8 cellular contexts compared by ENCODE assay signal in the genomic region with DNA sequence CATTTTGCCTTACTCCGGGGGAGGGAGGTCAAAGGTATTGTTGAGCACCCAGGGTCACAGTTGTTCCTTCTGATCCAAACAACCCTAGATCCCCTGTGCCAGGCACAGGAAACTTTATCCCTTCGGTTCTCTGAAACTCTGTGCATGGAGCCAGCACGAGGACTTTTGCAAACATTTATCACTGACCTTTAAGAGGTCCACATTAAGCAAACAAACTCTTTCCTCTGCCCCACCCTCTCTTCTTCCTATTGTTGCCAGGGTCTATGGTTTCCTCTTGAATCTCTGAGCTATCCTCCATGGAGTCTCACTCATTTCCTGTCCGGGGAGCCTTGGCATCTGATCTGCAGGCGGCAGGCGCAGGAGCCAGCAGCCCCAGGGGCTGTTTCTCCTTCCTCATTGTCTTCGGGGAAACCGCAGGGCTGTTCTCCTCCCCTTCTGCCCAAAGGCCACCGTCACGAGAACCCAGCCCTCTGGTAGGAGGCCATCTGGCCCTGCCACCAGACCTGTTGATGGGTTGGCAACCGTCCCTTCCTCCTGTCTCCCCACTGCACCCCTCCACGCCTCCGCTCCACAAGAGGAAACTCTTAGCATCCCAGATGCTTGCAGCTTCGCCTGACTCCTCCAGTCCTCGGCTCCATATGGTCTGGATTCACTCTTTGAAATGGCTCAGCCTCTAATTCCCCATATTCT.
DNase-seq lines count a peak whose midpoint lies in the region; ATAC-seq and TF ChIP-seq lines count a peak whose summit lies in the region.

No MANE protein-coding gene starts in this region.

- no peaks in the 10 kb centered on the region for H3K27me3 ChIP-seq in colonic mucosa
- no peaks in the 10 kb centered on the region for H3K27me3 ChIP-seq in lung (ENCODE audit: control insufficient read depth, insufficient read depth)

- no peak overlapping the region for H3K4me3 ChIP-seq in colonic mucosa
- H3K4me3 ChIP-seq in lung: no peak overlapping the region

- ATAC-seq in lung (ENCODE audit: insufficient read depth, low FRiP score): peak; percentile 77
- ATAC-seq in WTC11: no peak
- no peak for ATAC-seq in HG03175 (IDR thresholded peaks at IDR 0.05; ENCODE audit: unreplicated experiment)

- H3K36me3 ChIP-seq in colonic mucosa: no peaks in the 10 kb centered on the region
- no peaks in the 10 kb centered on the region for H3K36me3 ChIP-seq in lung (ENCODE audit: control insufficient read depth in 2 of 2, insufficient read depth in 2 of 2, low read length in 2 of 2)

- peaks cover 8% of the 10 kb centered on the region for H3K36me3 Mint-ChIP-seq in WTC11

- intact Hi-C loops in colonic mucosa (cut with DNase I): no loop called here

- peaks cover 14% of the 10 kb centered on the region for H3K9me3 Mint-ChIP-seq in WTC11

- H3K9me3 ChIP-seq in colonic mucosa (no peaks in the 10 kb centered on the region), lung (ENCODE audit: control insufficient read depth in 2 of 2, insufficient read depth in 1 of 2, low read length in 1 of 2) (no peaks in the 10 kb centered on the region)

- POLR2A ChIA-PET in WTC11 (lab: Charles Lee): no interaction called here

- 20 to 28% methylated on average over 13 to 15 of the region's 15 CpGs for WGBS in lung, 2 donors

- no peaks in the 10 kb centered on the region for H3K4me1 ChIP-seq in colonic mucosa
- peaks cover 3 to 4% of the 10 kb centered on the region in 2 donors for H3K4me1 ChIP-seq in lung (ENCODE audit: control insufficient read depth in 2 of 2, insufficient read depth in 2 of 2, low read length in 2 of 2)

- H3K27me3 Mint-ChIP-seq in WTC11 (ENCODE audit: low read depth): no peaks in the 10 kb centered on the region; the same call in 1 of the 2 replicates

- H3K27ac ChIP-seq in colonic mucosa (no peak overlapping the region), lung (ENCODE audit: low read depth in 1 of 2, low read length in 1 of 2) (peak overlapping the region in 1 of 2 donors; percentile 27)

- CTCF ChIA-PET in WTC11 (lab: Charles Lee): no interaction called here

- peaks cover 38% of the 10 kb centered on the region for H3K4me1 Mint-ChIP-seq in WTC11

- H3K4me3 Mint-ChIP-seq in WTC11: no peak overlapping the region

- no peak overlapping the region for H3K9ac ChIP-seq in colonic mucosa (ENCODE audit: low read depth in 2 of 2, low read length in 2 of 2)

- H3K27ac Mint-ChIP-seq in WTC11: no peak overlapping the region

- TF ChIP-seq CTCF in colonic mucosa (IDR thresholded peaks at IDR 0.05) (no peak), lung (IDR thresholded peaks at IDR 0.05; ENCODE audit: control extremely low read depth, extremely low read depth) (no peak), WTC11 (IDR thresholded peaks at IDR 0.05) (no peak)

- DNase-seq in COLO829 (ENCODE audit: low spot score) (peak; percentile 23), NCI-H2196 treated with DMSO at 0.1 percent for 48 hours (lab: John Stamatoyannopoulos, UW; ENCODE audit: unreplicated experiment) (peak; percentile 42), colonic mucosa (peak; percentile 50), lung (ENCODE audit: low spot score) (peak; percentile 61), WTC11 (ENCODE audit: low spot score) (no peak)
- no peak for DNase-seq in stimulated activated naive CD4-positive, alpha-beta T cell treated with Interleukin-2 at 50 U/mL for 16 hours (lab: John Stamatoyannopoulos, UW)
- DNase-seq in activated CD4-positive, alpha-beta T cell treated with anti-CD3 and anti-CD28 coated beads, Interleukin-2, amount 50 U/mL, for 4 hours: no peak

TF ChIP-seq in WTC11, 78 proteins besides CTCF, POLR2A, EP300 and RAD21:
- TF ChIP-seq TP53 (CRISPR knock-in tag; IDR thresholded peaks at IDR 0.05): no peak
- no peak for TF ChIP-seq ZNF671 (CRISPR knock-in tag; IDR thresholded peaks at IDR 0.05)
- TF ChIP-seq ZNF232 (CRISPR knock-in tag; IDR thresholded peaks at IDR 0.05): no peak
- TF ChIP-seq, protein P1, sequence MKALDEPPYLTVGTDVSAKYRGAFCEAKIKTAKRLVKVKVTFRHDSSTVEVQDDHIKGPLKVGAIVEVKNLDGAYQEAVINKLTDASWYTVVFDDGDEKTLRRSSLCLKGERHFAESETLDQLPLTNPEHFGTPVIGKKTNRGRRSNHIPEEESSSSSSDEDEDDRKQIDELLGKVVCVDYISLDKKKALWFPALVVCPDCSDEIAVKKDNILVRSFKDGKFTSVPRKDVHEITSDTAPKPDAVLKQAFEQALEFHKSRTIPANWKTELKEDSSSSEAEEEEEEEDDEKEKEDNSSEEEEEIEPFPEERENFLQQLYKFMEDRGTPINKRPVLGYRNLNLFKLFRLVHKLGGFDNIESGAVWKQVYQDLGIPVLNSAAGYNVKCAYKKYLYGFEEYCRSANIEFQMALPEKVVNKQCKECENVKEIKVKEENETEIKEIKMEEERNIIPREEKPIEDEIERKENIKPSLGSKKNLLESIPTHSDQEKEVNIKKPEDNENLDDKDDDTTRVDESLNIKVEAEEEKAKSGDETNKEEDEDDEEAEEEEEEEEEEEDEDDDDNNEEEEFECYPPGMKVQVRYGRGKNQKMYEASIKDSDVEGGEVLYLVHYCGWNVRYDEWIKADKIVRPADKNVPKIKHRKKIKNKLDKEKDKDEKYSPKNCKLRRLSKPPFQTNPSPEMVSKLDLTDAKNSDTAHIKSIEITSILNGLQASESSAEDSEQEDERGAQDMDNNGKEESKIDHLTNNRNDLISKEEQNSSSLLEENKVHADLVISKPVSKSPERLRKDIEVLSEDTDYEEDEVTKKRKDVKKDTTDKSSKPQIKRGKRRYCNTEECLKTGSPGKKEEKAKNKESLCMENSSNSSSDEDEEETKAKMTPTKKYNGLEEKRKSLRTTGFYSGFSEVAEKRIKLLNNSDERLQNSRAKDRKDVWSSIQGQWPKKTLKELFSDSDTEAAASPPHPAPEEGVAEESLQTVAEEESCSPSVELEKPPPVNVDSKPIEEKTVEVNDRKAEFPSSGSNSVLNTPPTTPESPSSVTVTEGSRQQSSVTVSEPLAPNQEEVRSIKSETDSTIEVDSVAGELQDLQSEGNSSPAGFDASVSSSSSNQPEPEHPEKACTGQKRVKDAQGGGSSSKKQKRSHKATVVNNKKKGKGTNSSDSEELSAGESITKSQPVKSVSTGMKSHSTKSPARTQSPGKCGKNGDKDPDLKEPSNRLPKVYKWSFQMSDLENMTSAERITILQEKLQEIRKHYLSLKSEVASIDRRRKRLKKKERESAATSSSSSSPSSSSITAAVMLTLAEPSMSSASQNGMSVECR (CRISPR knock-in tag; IDR thresholded peaks at IDR 0.05; ENCODE audit: borderline replicate concordance): no peak
- TF ChIP-seq, protein P2, sequence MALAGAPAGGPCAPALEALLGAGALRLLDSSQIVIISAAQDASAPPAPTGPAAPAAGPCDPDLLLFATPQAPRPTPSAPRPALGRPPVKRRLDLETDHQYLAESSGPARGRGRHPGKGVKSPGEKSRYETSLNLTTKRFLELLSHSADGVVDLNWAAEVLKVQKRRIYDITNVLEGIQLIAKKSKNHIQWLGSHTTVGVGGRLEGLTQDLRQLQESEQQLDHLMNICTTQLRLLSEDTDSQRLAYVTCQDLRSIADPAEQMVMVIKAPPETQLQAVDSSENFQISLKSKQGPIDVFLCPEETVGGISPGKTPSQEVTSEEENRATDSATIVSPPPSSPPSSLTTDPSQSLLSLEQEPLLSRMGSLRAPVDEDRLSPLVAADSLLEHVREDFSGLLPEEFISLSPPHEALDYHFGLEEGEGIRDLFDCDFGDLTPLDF (CRISPR knock-in tag; IDR thresholded peaks at IDR 0.05): no peak
- no peak for TF ChIP-seq RELA (CRISPR knock-in tag; IDR thresholded peaks at IDR 0.05; ENCODE audit: borderline replicate concordance)
- TF ChIP-seq, protein P3, sequence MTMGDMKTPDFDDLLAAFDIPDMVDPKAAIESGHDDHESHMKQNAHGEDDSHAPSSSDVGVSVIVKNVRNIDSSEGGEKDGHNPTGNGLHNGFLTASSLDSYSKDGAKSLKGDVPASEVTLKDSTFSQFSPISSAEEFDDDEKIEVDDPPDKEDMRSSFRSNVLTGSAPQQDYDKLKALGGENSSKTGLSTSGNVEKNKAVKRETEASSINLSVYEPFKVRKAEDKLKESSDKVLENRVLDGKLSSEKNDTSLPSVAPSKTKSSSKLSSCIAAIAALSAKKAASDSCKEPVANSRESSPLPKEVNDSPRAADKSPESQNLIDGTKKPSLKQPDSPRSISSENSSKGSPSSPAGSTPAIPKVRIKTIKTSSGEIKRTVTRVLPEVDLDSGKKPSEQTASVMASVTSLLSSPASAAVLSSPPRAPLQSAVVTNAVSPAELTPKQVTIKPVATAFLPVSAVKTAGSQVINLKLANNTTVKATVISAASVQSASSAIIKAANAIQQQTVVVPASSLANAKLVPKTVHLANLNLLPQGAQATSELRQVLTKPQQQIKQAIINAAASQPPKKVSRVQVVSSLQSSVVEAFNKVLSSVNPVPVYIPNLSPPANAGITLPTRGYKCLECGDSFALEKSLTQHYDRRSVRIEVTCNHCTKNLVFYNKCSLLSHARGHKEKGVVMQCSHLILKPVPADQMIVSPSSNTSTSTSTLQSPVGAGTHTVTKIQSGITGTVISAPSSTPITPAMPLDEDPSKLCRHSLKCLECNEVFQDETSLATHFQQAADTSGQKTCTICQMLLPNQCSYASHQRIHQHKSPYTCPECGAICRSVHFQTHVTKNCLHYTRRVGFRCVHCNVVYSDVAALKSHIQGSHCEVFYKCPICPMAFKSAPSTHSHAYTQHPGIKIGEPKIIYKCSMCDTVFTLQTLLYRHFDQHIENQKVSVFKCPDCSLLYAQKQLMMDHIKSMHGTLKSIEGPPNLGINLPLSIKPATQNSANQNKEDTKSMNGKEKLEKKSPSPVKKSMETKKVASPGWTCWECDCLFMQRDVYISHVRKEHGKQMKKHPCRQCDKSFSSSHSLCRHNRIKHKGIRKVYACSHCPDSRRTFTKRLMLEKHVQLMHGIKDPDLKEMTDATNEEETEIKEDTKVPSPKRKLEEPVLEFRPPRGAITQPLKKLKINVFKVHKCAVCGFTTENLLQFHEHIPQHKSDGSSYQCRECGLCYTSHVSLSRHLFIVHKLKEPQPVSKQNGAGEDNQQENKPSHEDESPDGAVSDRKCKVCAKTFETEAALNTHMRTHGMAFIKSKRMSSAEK (CRISPR knock-in tag; IDR thresholded peaks at IDR 0.05; ENCODE audit: borderline replicate concordance): no peak
- no peak for TF ChIP-seq JAZF1 (CRISPR knock-in tag; IDR thresholded peaks at IDR 0.05)
- no peak for TF ChIP-seq MXD4 (CRISPR knock-in tag; IDR thresholded peaks at IDR 0.05; ENCODE audit: borderline replicate concordance)

Comparison
In these comparisons a context has a peak if more than half of its experiments do, and no peak if none do; other contexts are left out.
1. DNase-seq: peak in COLO829 (single experiment), NCI-H2196 treated with DMSO at 0.1 percent for 48 hours (single experiment), colonic mucosa (single experiment) and lung (single experiment); none in stimulated activated naive CD4-positive, alpha-beta T cell treated with Interleukin-2 at 50 U/mL for 16 hours (single experiment), activated CD4-positive, alpha-beta T cell treated with anti-CD3 and anti-CD28 coated beads, Interleukin-2, amount 50 U/mL, for 4 hours (0 of 2) and WTC11 (single experiment).